19 cellular contexts compared by ENCODE assay signal in genomic region chr12:3726455-3726854, GRCh38. TPM values are rescaled to one million over a fixed set of nuclear protein-coding genes. Genes with fewer than 3 reads are reported as not detected.
DNase-seq lines count a peak whose midpoint lies in the region; ATAC-seq and TF ChIP-seq lines count a peak whose summit lies in the region.
"Had no signal": no experiment of that assay in that cellular context is flagged by ENCODE, and none has a peak within 500 bp of the region (broad histone marks: within the 10 kb centered on the region; RNA-seq: fewer than 3 reads in every experiment).

No MANE protein-coding gene starts in this region.

- no peak overlapping the region for H2AFZ ChIP-seq in PC-3 (ENCODE audit: low read length)
- H2AFZ ChIP-seq: GM23248 had no signal

- TF ChIP-seq CTCF in NB4 (IDR thresholded peaks at IDR 0.05; ENCODE audit: low read depth, low read length) (no peak), prostate gland (IDR thresholded peaks at IDR 0.05) (no peak), PC-3 (conservative IDR thresholded peaks at IDR 0.05; ENCODE audit: low read depth, low read length) (no peak), tibial artery (IDR thresholded peaks at IDR 0.05) (no peak)

- ATAC-seq in activated CD8-positive, alpha-beta memory T cell treated with anti-CD3 and anti-CD28 coated beads, Interleukin-2, amount 10 ng/mL, durations not matched to agents 7 days and 5 days, result no peak
- no peak for ATAC-seq in PC-3

- H3K36me3 ChIP-seq in prostate gland, result no peaks in the 10 kb centered on the region
- no peaks in the 10 kb centered on the region for H3K36me3 ChIP-seq in PC-3 (ENCODE audit: low read depth, low read length)
- H3K36me3 ChIP-seq in tibial artery, result no peaks in the 10 kb centered on the region
- H3K36me3 ChIP-seq: right atrium auricular region had no signal

- H3K9me2 ChIP-seq in PC-3 (replicated peaks; ENCODE audit: low read length), result no peaks in the 10 kb centered on the region

- H3K4me1 ChIP-seq in prostate gland (replicated peaks), result no peaks in the 10 kb centered on the region
- H3K4me1 ChIP-seq in PC-3 (ENCODE audit: insufficient read depth, low read length), result no peaks in the 10 kb centered on the region
- no peaks in the 10 kb centered on the region for H3K4me1 ChIP-seq in tibial artery

- peak overlapping the region; percentile 58 to 63 for H3K27ac ChIP-seq in prostate gland
- H3K27ac ChIP-seq in PC-3 (ENCODE audit: low read length), result no peak overlapping the region
- H3K27ac ChIP-seq in caudate nucleus (ENCODE audit: low read depth, low read length), result no peak overlapping the region
- H3K27ac ChIP-seq in tibial artery, result no peak overlapping the region
- H3K27ac ChIP-seq: GM23248, right atrium auricular region had no signal

- H3K4me3 Mint-ChIP-seq in activated CD8-positive, alpha-beta memory T cell treated with anti-CD3 and anti-CD28 coated beads, Interleukin-2, amount 10 ng/mL, durations not matched to agents 7 days and 5 days, result no peak overlapping the region

- WGBS in prostate gland, result 48% methylated on average over 6 of the region's 6 CpGs

- BruUV-seq in PC-3 (replicated peaks; lab: Mats Ljungman, UMichigan), result no TSS peak

- H3K27ac Mint-ChIP-seq in activated CD8-positive, alpha-beta memory T cell treated with anti-CD3 and anti-CD28 coated beads, Interleukin-2, amount 10 ng/mL, durations not matched to agents 7 days and 5 days, result peak overlapping the region; percentile 29
- H3K27ac Mint-ChIP-seq: activated T-helper 2 cell treated with anti-CD3 and anti-CD28 coated beads, Interferon-gamma antibody, Interleukin-2, Interleukin-4, amounts not matched to agents 10 μg/mL and 5 μg/mL and 100 μg/mL, durations not matched to agents 14 hours and 24 hours and 36 hours had no signal

- H3K4me3 ChIP-seq in NB4 (ENCODE audit: low read depth, low read length) (no peak overlapping the region), prostate gland (no peak overlapping the region), PC-3 (ENCODE audit: low read length) (no peak overlapping the region), tibial artery (no peak overlapping the region)
- H3K4me3 ChIP-seq: GM23248, right atrium auricular region had no signal

- H3F3A ChIP-seq in PC-3 (ENCODE audit: low read length, unreplicated experiment), result no peaks in the 10 kb centered on the region

- no peak overlapping the region for H3K4me2 ChIP-seq in PC-3 (ENCODE audit: low read length)

- TF ChIP-seq POLR2A in NB4 (IDR thresholded peaks at IDR 0.05; ENCODE audit: extremely low read depth, insufficient read length), result no peak
- TF ChIP-seq POLR2A in prostate gland (IDR thresholded peaks at IDR 0.05), result no peak

- H3K9me3 ChIP-seq in prostate gland, result no peaks in the 10 kb centered on the region
- no peaks in the 10 kb centered on the region for H3K9me3 ChIP-seq in PC-3 (ENCODE audit: low read length)
- H3K9me3 ChIP-seq in tibial artery, result no peaks in the 10 kb centered on the region
- H3K9me3 ChIP-seq: right atrium auricular region had no signal

- intact Hi-C loops in prostate gland (cut with DNase I), result no loop called here
- intact Hi-C loops in PC-3 (cut with micrococcal nuclease), result no loop called here
- intact Hi-C loops in tibial artery (cut with DNase I; ENCODE audit: low total_unique reads), result no loop called here

- DNase-seq in activated CD8-positive, alpha-beta memory T cell treated with anti-CD3 and anti-CD28 coated beads, Interleukin-2, amount 10 ng/mL, durations not matched to agents 7 days and 5 days, result no peak
- no peak for DNase-seq in activated CD8-positive, alpha-beta memory T cell treated with anti-CD3 and anti-CD28 coated beads, Interleukin-2, amount 50 U/mL, for 4 hours
- DNase-seq in NB4 (ENCODE audit: low read depth), result peak; percentile 29
- DNase-seq in dermis microvascular lymphatic vessel endothelial cell (ENCODE audit: low read depth in 2 of 2), result peak; percentile 76 to 89
- peak; percentile 33 for DNase-seq in prostate gland (ENCODE audit: low spot score)
- no peak for DNase-seq in PC-3
- no peak for DNase-seq in caudate nucleus (lab: John Stamatoyannopoulos, UW)
- no peak for DNase-seq in tibial artery
- DNase-seq: ACHN, COR-L47, mammary epithelial cell, NCI-H1436 treated with DMSO at 0.1 percent for 48 hours, NCI-H446 treated with DMSO at 0.1 percent for 48 hours, SHP77 treated with DMSO at 0.1 percent for 48 hours, T-helper 9 cell had no signal

- H3K36me3 Mint-ChIP-seq in activated CD8-positive, alpha-beta memory T cell treated with anti-CD3 and anti-CD28 coated beads, Interleukin-2, amount 10 ng/mL, durations not matched to agents 7 days and 5 days, result peaks cover 85% of the 10 kb centered on the region

- no peak overlapping the region for H3K9ac ChIP-seq in PC-3 (ENCODE audit: low read length)
- H3K9ac ChIP-seq: GM23248 had no signal

- POLR2A ChIA-PET in PC-3 (lab: Charles Lee; ENCODE audit: unreplicated experiment), result no interaction called here

- H3K27me3 ChIP-seq in prostate gland (replicated peaks; ENCODE audit: insufficient read depth) (no peaks in the 10 kb centered on the region), PC-3 (ENCODE audit: low read length) (peaks cover 53% of the 10 kb centered on the region), tibial artery (no peaks in the 10 kb centered on the region)
- H3K27me3 ChIP-seq: right atrium auricular region had no signal

- no peaks in the 10 kb centered on the region for H4K20me1 ChIP-seq in PC-3 (ENCODE audit: low read length)

- peaks cover 41% of the 10 kb centered on the region for H3K4me1 Mint-ChIP-seq in activated CD8-positive, alpha-beta memory T cell treated with anti-CD3 and anti-CD28 coated beads, Interleukin-2, amount 10 ng/mL, durations not matched to agents 7 days and 5 days

- peaks cover 16% of the 10 kb centered on the region for H3K9me3 Mint-ChIP-seq in activated CD8-positive, alpha-beta memory T cell treated with anti-CD3 and anti-CD28 coated beads, Interleukin-2, amount 10 ng/mL, durations not matched to agents 7 days and 5 days (ENCODE audit: low read depth)

- H3K27me3 Mint-ChIP-seq in activated CD8-positive, alpha-beta memory T cell treated with anti-CD3 and anti-CD28 coated beads, Interleukin-2, amount 10 ng/mL, durations not matched to agents 7 days and 5 days, result no peaks in the 10 kb centered on the region

- CTCF ChIA-PET in activated CD8-positive, alpha-beta memory T cell treated with anti-CD3 and anti-CD28 coated beads, Interleukin-2, amount 10 ng/mL, durations not matched to agents 7 days and 5 days (lab: Charles Lee), result interaction anchor here (1.1 kb wide), 1 partner anchor 11 kb away, joined by 3 read pairs; no protein-coding TSS in a partner anchor
- CTCF ChIA-PET in PC-3 (lab: Charles Lee), result no interaction called here

- H3K79me2 ChIP-seq in PC-3 (ENCODE audit: low read length), result no peaks in the 10 kb centered on the region

RNA-seq across cellular contexts. Expression of gene CRACR2A, which starts 26.5 kb away (rescaled TPM):
- 10 to 100 TPM; 36.5 to 52.0 TPM for total RNA-seq in activated CD8-positive, alpha-beta memory T cell treated with anti-CD3 and anti-CD28 coated beads, Interleukin-2, amount 10 ng/mL, durations not matched to agents 7 days and 5 days
- total RNA-seq in dermis microvascular lymphatic vessel endothelial cell (15.4 and 15.9 TPM in 2 replicates), prostate gland (10 to 100 TPM; 21.6 to 39.1 TPM), PC-3 (2014; rRNA removed) (not detected in 2 replicates)
- total RNA-seq: G401 had no signal

Comparison
In these comparisons a context has a peak if more than half of its experiments do, and no peak if none do; other contexts are left out.
1. DNase-seq: peak in NB4 (single experiment), dermis microvascular lymphatic vessel endothelial cell (2 of 2) and prostate gland (single experiment); none in activated CD8-positive, alpha-beta memory T cell treated with anti-CD3 and anti-CD28 coated beads, Interleukin-2, amount 10 ng/mL, durations not matched to agents 7 days and 5 days (single experiment), activated CD8-positive, alpha-beta memory T cell treated with anti-CD3 and anti-CD28 coated beads, Interleukin-2, amount 50 U/mL, for 4 hours (single experiment), PC-3 (single experiment), caudate nucleus (0 of 61) and tibial artery (0 of 2).
2. H3K27ac ChIP-seq: peak in prostate gland (2 of 2); none in PC-3 (single experiment), caudate nucleus (single experiment) and tibial artery (0 of 2).
3. RNA of gene CRACR2A, which starts 26.5 kb away (total RNA-seq): 36.5 to 52.0 TPM in activated CD8-positive, alpha-beta memory T cell treated with anti-CD3 and anti-CD28 coated beads, Interleukin-2, amount 10 ng/mL, durations not matched to agents 7 days and 5 days, 21.6 to 39.1 TPM in prostate gland and 15.4 to 15.9 TPM in dermis microvascular lymphatic vessel endothelial cell; not detected in PC-3; every median in the first group is over 10 times any median in the second.